ENCODE assay signal across 14 cellular contexts in the genomic region with DNA sequence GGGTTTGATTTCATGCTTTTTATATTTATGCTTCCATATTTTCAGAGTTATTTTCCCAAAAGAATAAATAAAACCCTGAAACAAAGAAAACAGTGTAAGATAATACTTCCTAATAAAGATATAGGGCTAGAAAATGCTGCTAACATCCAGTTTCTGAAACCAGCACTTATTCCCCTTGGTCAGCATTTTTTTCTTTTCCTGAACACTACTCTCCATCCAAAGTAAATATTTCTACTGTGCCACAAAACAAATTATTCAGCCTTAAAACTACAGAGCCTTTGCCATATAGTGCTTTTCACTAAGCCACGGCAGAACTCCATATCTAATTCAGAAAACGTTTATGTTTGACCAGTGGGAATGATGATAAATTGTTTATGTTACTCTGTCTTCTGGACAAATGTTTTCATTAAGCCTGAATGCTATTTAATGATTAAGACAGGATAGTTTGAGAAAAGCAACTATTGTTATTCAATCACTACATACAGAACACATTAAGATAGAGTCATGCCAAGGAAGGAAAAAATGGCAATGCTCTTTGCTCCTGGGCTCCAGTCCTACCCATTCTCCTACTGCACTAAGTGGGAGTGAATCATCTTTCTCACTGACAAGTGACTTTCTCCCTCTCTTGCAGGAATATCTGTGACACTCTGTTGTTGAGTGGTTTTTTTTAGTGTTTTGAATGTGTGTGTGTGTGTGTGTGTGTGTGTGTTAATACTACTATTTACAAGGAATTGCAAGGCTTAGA.
"Had no signal": no experiment of that assay in that cellular context is flagged by ENCODE, and none has a peak within 500 bp of the region (broad histone marks: within the 10 kb centered on the region; RNA-seq: fewer than 3 reads in every experiment).

No MANE protein-coding gene starts in this region.

- H3K27me3 ChIP-seq: body of pancreas, gastroesophageal sphincter, heart left ventricle, pancreas, sigmoid colon, spleen, thyroid gland had no signal

- H3K4me3 ChIP-seq: body of pancreas, gastroesophageal sphincter, heart left ventricle, pancreas, sigmoid colon, spleen, thyroid gland had no signal

- H3K4me1 ChIP-seq: body of pancreas, gastroesophageal sphincter, heart left ventricle, pancreas, sigmoid colon, spleen, thyroid gland had no signal

- H3K27ac ChIP-seq: body of pancreas, gastroesophageal sphincter, heart left ventricle, pancreas, sigmoid colon, spleen, thyroid gland had no signal

- DNase-seq: activated CD4-positive, alpha-beta T cell treated with anti-CD3 and anti-CD28 coated beads, Interleukin-2, amount 50 U/mL, for 4 hours; activated gamma-delta T cell treated with Interleukin-2 at 50 U/mL for 16 hours; body of pancreas; caudate nucleus; cortex of kidney; erythroblast; heart left ventricle; naive thymus-derived CD4-positive, alpha-beta T cell; pancreas; sigmoid colon; spleen; stimulated activated naive B cell treated with anti-CD40 and anti-IgM and Interleukin-4, amounts not matched to agents 10 μg/mL and 1 μg/mL and 100 μg/mL, for 72 hours; thyroid gland had no signal

- H3K36me3 ChIP-seq: gastroesophageal sphincter, heart left ventricle, pancreas, sigmoid colon, spleen, thyroid gland had no signal

- H3K9me3 ChIP-seq: body of pancreas, gastroesophageal sphincter, pancreas, sigmoid colon, thyroid gland had no signal

- ATAC-seq: body of pancreas; gastroesophageal sphincter; heart left ventricle; naive thymus-derived CD4-positive, alpha-beta T cell; pancreas; stimulated activated naive B cell treated with anti-CD40 and anti-IgM and Interleukin-4, amounts not matched to agents 10 μg/mL and 1 μg/mL and 100 μg/mL, for 72 hours had no signal
